Comparison of ENCODE assay signal across 22 cellular contexts in genomic region chr1:116277840-116278540, GRCh38.
"Had no signal": no experiment of that assay in that cellular context is flagged by ENCODE, and none has a peak within 500 bp of the region (broad histone marks: within the 10 kb centered on the region; RNA-seq: fewer than 3 reads in every experiment).

No MANE protein-coding gene starts in this region.

- H3K36me3 ChIP-seq: MG63 had no signal

- H3K4me3 Mint-ChIP-seq: activated B cell treated with CpG ODN at 0.5 μM for 24 hours; activated CD4-positive, alpha-beta memory T cell treated with anti-CD3 and anti-CD28 coated beads for 36 hours; activated CD4-positive, alpha-beta T cell treated with anti-CD3 and anti-CD28 coated beads, Interleukin-2, amount 10 ng/mL, durations not matched to agents 7 days and 5 days; activated naive CD4-positive, alpha-beta T cell treated with anti-CD3 and anti-CD28 coated beads, Interleukin-2, amount 10 ng/mL, durations not matched to agents 7 days and 5 days; activated naive CD8-positive, alpha-beta T cell treated with anti-CD3 and anti-CD28 coated beads for 36 hours; activated T-cell treated with anti-CD3 and anti-CD28 coated beads, Interleukin-2, amount 50 U/mL, for 72 hours; T-helper 17 cell had no signal

- H3K36me3 Mint-ChIP-seq: activated CD4-positive, alpha-beta memory T cell treated with anti-CD3 and anti-CD28 coated beads for 36 hours; activated naive CD8-positive, alpha-beta T cell treated with anti-CD3 and anti-CD28 coated beads for 36 hours had no signal

- H3K9me3 Mint-ChIP-seq: activated CD4-positive, alpha-beta memory T cell treated with anti-CD3 and anti-CD28 coated beads for 36 hours; activated naive CD8-positive, alpha-beta T cell treated with anti-CD3 and anti-CD28 coated beads for 36 hours; activated T-helper 2 cell treated with anti-CD3 and anti-CD28 coated beads, Interferon-gamma antibody, Interleukin-2, Interleukin-4, amounts not matched to agents 10 μg/mL and 5 μg/mL and 100 μg/mL, durations not matched to agents 14 hours and 24 hours and 36 hours had no signal

- DNase-seq: activated B cell treated with CpG ODN at 0.5 μM for 24 hours; activated CD4-positive, alpha-beta memory T cell treated with anti-CD3 and anti-CD28 coated beads for 36 hours; activated CD4-positive, alpha-beta T cell treated with anti-CD3 and anti-CD28 coated beads for 1 hour; activated CD4-positive, alpha-beta T cell treated with anti-CD3 and anti-CD28 coated beads, Interleukin-2, amount 10 ng/mL, durations not matched to agents 7 days and 5 days; activated gamma-delta T cell treated with Interleukin-2 at 50 U/mL for 16 hours; activated naive CD4-positive, alpha-beta T cell treated with anti-CD3 and anti-CD28 coated beads, Interleukin-2, amount 10 ng/mL, durations not matched to agents 7 days and 5 days; activated naive CD8-positive, alpha-beta T cell treated with anti-CD3 and anti-CD28 coated beads for 36 hours; activated T-cell treated with anti-CD3 and anti-CD28 coated beads for 4 hours; activated T-cell treated with anti-CD3 and anti-CD28 coated beads, Interleukin-2, amount 50 U/mL, for 72 hours; MG63; MV-4-11; NCI-H1105; NCI-H1436; NCI-H1694 treated with DMSO at 0.1 percent for 48 hours; NCI-H2029 treated with DMSO at 0.1 percent for 48 hours; NCI-H345; NCI-H510A treated with DMSO at 0.1 percent for 48 hours; NCI-H69; SIG-M5; T-helper 17 cell; T-helper 9 cell had no signal

- ATAC-seq: activated T-cell treated with anti-CD3 and anti-CD28 coated beads, Interleukin-2, amount 50 U/mL, for 72 hours; T-helper 17 cell had no signal

- H3K4me1 Mint-ChIP-seq: activated B cell treated with CpG ODN at 0.5 μM for 24 hours; activated CD4-positive, alpha-beta T cell treated with anti-CD3 and anti-CD28 coated beads, Interleukin-2, amount 10 ng/mL, durations not matched to agents 7 days and 5 days; activated naive CD4-positive, alpha-beta T cell treated with anti-CD3 and anti-CD28 coated beads, Interleukin-2, amount 10 ng/mL, durations not matched to agents 7 days and 5 days; activated naive CD8-positive, alpha-beta T cell treated with anti-CD3 and anti-CD28 coated beads for 36 hours; T-helper 17 cell had no signal

- H3K27me3 Mint-ChIP-seq: activated CD4-positive, alpha-beta memory T cell treated with anti-CD3 and anti-CD28 coated beads for 36 hours; activated naive CD8-positive, alpha-beta T cell treated with anti-CD3 and anti-CD28 coated beads for 36 hours had no signal

- H3K4me3 ChIP-seq: MG63 had no signal

- H3K27ac Mint-ChIP-seq: activated B cell treated with CpG ODN at 0.5 μM for 24 hours; activated CD4-positive, alpha-beta memory T cell treated with anti-CD3 and anti-CD28 coated beads for 36 hours; activated CD4-positive, alpha-beta T cell treated with anti-CD3 and anti-CD28 coated beads, Interleukin-2, amount 10 ng/mL, durations not matched to agents 7 days and 5 days; activated naive CD4-positive, alpha-beta T cell treated with anti-CD3 and anti-CD28 coated beads, Interleukin-2, amount 10 ng/mL, durations not matched to agents 7 days and 5 days; activated naive CD8-positive, alpha-beta T cell treated with anti-CD3 and anti-CD28 coated beads for 36 hours; activated T-cell treated with anti-CD3 and anti-CD28 coated beads, Interleukin-2, amount 50 U/mL, for 72 hours; activated T-helper 2 cell treated with anti-CD3 and anti-CD28 coated beads, Interferon-gamma antibody, Interleukin-2, Interleukin-4, amounts not matched to agents 10 μg/mL and 5 μg/mL and 100 μg/mL, durations not matched to agents 14 hours and 24 hours and 36 hours; T-helper 17 cell had no signal
